ENCODE assay signal across 28 cellular contexts in the genomic region with DNA sequence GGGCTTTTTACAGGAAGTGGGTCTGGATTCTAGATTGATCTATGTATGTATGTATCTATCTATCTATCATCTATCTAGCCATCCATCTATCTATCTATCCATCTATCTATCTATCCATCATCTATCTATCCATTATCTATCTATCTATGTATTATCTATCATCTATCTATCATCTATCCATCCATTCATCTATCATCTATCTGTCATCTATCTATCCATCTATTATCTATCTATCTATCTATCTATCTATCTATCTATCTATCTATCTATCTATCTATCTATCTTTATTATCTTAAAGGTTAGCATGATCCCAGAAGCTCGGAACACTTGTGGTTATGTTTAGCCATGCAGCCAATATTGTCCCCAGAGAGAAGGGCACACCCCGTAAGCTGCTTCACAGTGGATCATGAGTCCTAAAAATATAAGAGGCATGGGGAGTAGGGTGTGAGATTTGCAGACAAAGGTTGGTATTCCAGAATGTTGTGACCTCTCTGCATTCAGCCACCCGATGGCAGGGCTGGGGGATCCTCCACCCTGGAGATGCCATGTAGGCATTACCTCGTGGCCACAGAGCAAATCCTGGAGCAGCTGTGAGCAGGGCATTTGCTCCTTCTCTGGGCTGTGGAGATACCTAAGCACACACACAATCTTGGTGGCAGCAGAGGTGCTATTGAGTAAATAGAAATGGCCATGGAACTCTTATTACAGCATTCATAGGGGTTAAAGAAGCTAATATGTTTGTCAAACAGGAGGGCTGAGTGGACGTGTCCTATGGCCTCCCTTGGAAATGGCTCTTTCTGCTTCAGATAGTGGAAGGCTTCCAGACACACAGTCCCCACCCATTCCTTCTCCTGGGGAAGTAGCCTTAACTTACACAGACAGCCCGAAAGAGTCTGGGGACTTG.
"Had no signal": no experiment of that assay in that cellular context is flagged by ENCODE, and none has a peak within 500 bp of the region (broad histone marks: within the 10 kb centered on the region; RNA-seq: fewer than 3 reads in every experiment).

No MANE protein-coding gene starts in this region.

- H3K27me3 Mint-ChIP-seq: naive B cell; stimulated activated naive B cell treated with anti-CD40 and anti-IgM and Interleukin-4, amounts not matched to agents 10 μg/mL and 1 μg/mL and 100 μg/mL, for 72 hours had no signal

- H3K9me3 ChIP-seq: gastroesophageal sphincter, heart left ventricle, neutrophil, right atrium auricular region, thoracic aorta, tibial nerve, upper lobe of left lung had no signal

- FAIRE-seq: kidney, urothelium cell line had no signal

- H3K36me3 Mint-ChIP-seq: memory B cell; naive B cell; natural killer cell treated with Interleukin-12 subunit alpha and Interleukin-12 subunit beta and Interleukin-15 and Interleukin-18, amount 100 ng/mL, for 72 hours; stimulated activated naive B cell treated with anti-CD40 and anti-IgM and Interleukin-4, amounts not matched to agents 10 μg/mL and 1 μg/mL and 100 μg/mL, for 72 hours had no signal

- H3K4me1 Mint-ChIP-seq: memory B cell; naive B cell; neural crest cell; stimulated activated naive B cell treated with anti-CD40 and anti-IgM and Interleukin-4, amounts not matched to agents 10 μg/mL and 1 μg/mL and 100 μg/mL, for 72 hours had no signal

- H3K4me1 ChIP-seq: gastroesophageal sphincter, heart left ventricle, parathyroid adenoma, right atrium auricular region, spleen, tibial nerve, upper lobe of left lung had no signal

- H3K4me3 Mint-ChIP-seq: memory B cell; naive B cell; natural killer cell treated with Interleukin-12 subunit alpha and Interleukin-12 subunit beta and Interleukin-15 and Interleukin-18, amount 100 ng/mL, for 72 hours; neural crest cell; stimulated activated naive B cell treated with anti-CD40 and anti-IgM and Interleukin-4, amounts not matched to agents 10 μg/mL and 1 μg/mL and 100 μg/mL, for 72 hours; stimulated activated naive CD8-positive, alpha-beta T cell treated with anti-CD3 and anti-CD28 coated beads, Interleukin-15, Interleukin-2, amounts not matched to agents 100 ng/mL and 50 ng/mL, for 24 hours had no signal

- H3K79me2 ChIP-seq: hepatocyte, parathyroid adenoma had no signal

- H3K9ac ChIP-seq: parathyroid adenoma had no signal

- H3K27me3 ChIP-seq: hepatocyte, neutrophil, right atrium auricular region, spleen, tibial nerve, upper lobe of left lung had no signal

- H3K27ac ChIP-seq: gastroesophageal sphincter, heart left ventricle, hepatocyte, neutrophil, parathyroid adenoma, right atrium auricular region, spleen, thoracic aorta, tibial nerve, upper lobe of left lung had no signal

- DNase-seq: cerebellar nuclear complex; cortex of kidney; effector CD4-positive, alpha-beta T cell; foreskin fibroblast; heart left ventricle; kidney; midbrain; naive B cell; spleen; stimulated activated CD4-positive, alpha-beta T cell treated with anti-CD3 and anti-CD28 coated beads, Interleukin-4, amount 100 ng/mL, for 4 hours; stimulated activated naive B cell treated with anti-CD40 and anti-IgM and Interleukin-4, amounts not matched to agents 10 μg/mL and 1 μg/mL and 100 μg/mL, for 72 hours; upper lobe of left lung had no signal

- H3K27ac Mint-ChIP-seq: memory B cell; naive B cell; natural killer cell treated with Interleukin-12 subunit alpha and Interleukin-12 subunit beta and Interleukin-15 and Interleukin-18, amount 100 ng/mL, for 72 hours; progenitor cell of endocrine pancreas; stimulated activated naive B cell treated with anti-CD40 and anti-IgM and Interleukin-4, amounts not matched to agents 10 μg/mL and 1 μg/mL and 100 μg/mL, for 72 hours; stimulated activated naive CD8-positive, alpha-beta T cell treated with anti-CD3 and anti-CD28 coated beads, Interleukin-15, Interleukin-2, amounts not matched to agents 100 ng/mL and 50 ng/mL, for 24 hours had no signal

- H3K4me3 ChIP-seq: gastroesophageal sphincter, heart left ventricle, hepatocyte, lung, right atrium auricular region, spleen, thoracic aorta, tibial nerve, upper lobe of left lung had no signal

- H3K36me3 ChIP-seq: gastroesophageal sphincter, heart left ventricle, neutrophil, right atrium auricular region, spleen, thoracic aorta, tibial nerve, upper lobe of left lung had no signal

- H2AFZ ChIP-seq: hepatocyte, parathyroid adenoma had no signal

- ATAC-seq: gastroesophageal sphincter; heart left ventricle; left lobe of liver; natural killer cell treated with Interleukin-12 subunit alpha and Interleukin-12 subunit beta and Interleukin-15 and Interleukin-18, amount 100 ng/mL, for 72 hours; sciatic nerve; stimulated activated naive B cell treated with anti-CD40 and anti-IgM and Interleukin-4, amounts not matched to agents 10 μg/mL and 1 μg/mL and 100 μg/mL, for 72 hours had no signal

- H3K4me2 ChIP-seq: hepatocyte had no signal
